1 cellular context compared by ENCODE assay signal in the genomic region with DNA sequence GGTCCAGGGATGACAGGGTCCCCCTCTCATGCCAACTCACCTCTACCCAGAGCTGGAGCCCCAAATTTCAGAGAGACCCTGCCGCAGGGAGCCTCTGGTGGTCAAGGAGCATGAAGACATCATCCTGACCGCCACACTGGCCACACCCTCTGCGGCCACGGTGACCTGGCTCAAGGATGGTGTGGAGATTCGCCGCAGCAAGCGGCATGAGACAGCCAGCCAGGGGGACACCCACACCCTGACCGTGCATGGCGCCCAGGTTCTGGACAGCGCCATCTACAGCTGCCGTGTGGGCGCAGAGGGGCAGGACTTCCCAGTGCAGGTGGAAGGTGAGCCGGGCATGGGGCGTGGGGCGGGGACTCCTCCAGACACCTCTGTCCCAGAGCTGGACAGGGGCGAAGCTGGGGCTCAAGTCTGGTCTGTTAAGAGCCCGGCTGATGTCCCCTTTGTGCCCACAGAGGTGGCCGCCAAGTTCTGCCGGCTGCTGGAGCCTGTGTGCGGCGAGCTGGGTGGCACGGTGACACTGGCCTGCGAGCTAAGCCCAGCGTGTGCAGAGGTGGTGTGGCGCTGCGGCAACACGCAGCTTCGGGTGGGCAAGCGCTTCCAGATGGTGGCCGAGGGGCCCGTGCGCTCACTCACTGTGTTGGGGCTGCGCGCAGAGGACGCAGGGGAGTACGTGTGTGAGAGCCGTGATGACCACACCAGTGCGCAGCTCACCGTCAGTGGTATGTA.
TF ChIP-seq lines count a peak whose summit lies in the region.

No MANE protein-coding gene starts in this region.

TF ChIP-seq in IMR-90, 13 proteins besides CTCF, POLR2A, EP300 and RAD21:
- TF ChIP-seq MAFK (IDR thresholded peaks at IDR 0.05; ENCODE audit: low read depth, low read length), result no peak
- TF ChIP-seq CHD1 (IDR thresholded peaks at IDR 0.05; ENCODE audit: low read depth, low read length), result no peak
- no peak for TF ChIP-seq MXI1 (IDR thresholded peaks at IDR 0.05; ENCODE audit: borderline replicate concordance, low read depth, low read length)
- no peak for TF ChIP-seq MAZ (IDR thresholded peaks at IDR 0.05; ENCODE audit: borderline replicate concordance, low read depth, low read length)
